Comparison of ENCODE assay signal across 16 cellular contexts in genomic region chr2:240646061-240646899, GRCh38. TPM values are rescaled to one million over a fixed set of nuclear protein-coding genes. Genes with fewer than 3 reads are reported as not detected.
DNase-seq lines count a peak whose midpoint lies in the region; TF ChIP-seq lines count a peak whose summit lies in the region.
"Had no signal": no experiment of that assay in that cellular context is flagged by ENCODE, and none has a peak within 500 bp of the region (broad histone marks: within the 10 kb centered on the region; RNA-seq: fewer than 3 reads in every experiment).

No MANE protein-coding gene starts in this region.

- no peak overlapping the region for H3K4me3 Mint-ChIP-seq in activated T-cell treated with anti-CD3 and anti-CD28 coated beads, Interleukin-2, amount 50 U/mL, for 24 hours
- no peak overlapping the region for H3K4me3 Mint-ChIP-seq in activated T-helper 2 cell treated with anti-CD3 and anti-CD28 coated beads, Interferon-gamma antibody, Interleukin-2, Interleukin-4, amounts not matched to agents 10 μg/mL and 5 μg/mL and 100 μg/mL, durations not matched to agents 14 hours and 24 hours and 36 hours (ENCODE audit: low read depth)
- H3K4me3 Mint-ChIP-seq in osteocyte (ENCODE audit: unreplicated experiment) = no peak overlapping the region
- H3K4me3 Mint-ChIP-seq: activated B cell treated with CpG ODN at 0.5 μM for 24 hours; activated naive CD4-positive, alpha-beta T cell treated with anti-CD3 and anti-CD28 coated beads, Interleukin-2, amount 50 U/mL, for 24 hours had no signal

- H3K27me3 Mint-ChIP-seq in activated T-cell treated with anti-CD3 and anti-CD28 coated beads, Interleukin-2, amount 50 U/mL, for 24 hours = peaks cover 17% of the 10 kb centered on the region
- peaks cover 18% of the 10 kb centered on the region for H3K27me3 Mint-ChIP-seq in activated T-helper 2 cell treated with anti-CD3 and anti-CD28 coated beads, Interferon-gamma antibody, Interleukin-2, Interleukin-4, amounts not matched to agents 10 μg/mL and 5 μg/mL and 100 μg/mL, durations not matched to agents 14 hours and 24 hours and 36 hours (ENCODE audit: low read depth)
- H3K27me3 Mint-ChIP-seq in osteocyte (ENCODE audit: unreplicated experiment) = peaks cover 41% of the 10 kb centered on the region

- intact Hi-C loops in activated T-helper 2 cell treated with anti-CD3 and anti-CD28 coated beads, Interferon-gamma antibody, Interleukin-2, Interleukin-4, amounts not matched to agents 10 μg/mL and 5 μg/mL and 100 μg/mL, durations not matched to agents 14 hours and 24 hours and 36 hours (cut with micrococcal nuclease) = no loop called here
- intact Hi-C loops in testis (cut with DNase I; ENCODE audit: low total_unique reads) = no loop called here

- H3K4me1 Mint-ChIP-seq in activated T-cell treated with anti-CD3 and anti-CD28 coated beads, Interleukin-2, amount 50 U/mL, for 24 hours (ENCODE audit: low read depth) = peaks cover 10% of the 10 kb centered on the region
- peaks cover 5% of the 10 kb centered on the region for H3K4me1 Mint-ChIP-seq in activated T-helper 2 cell treated with anti-CD3 and anti-CD28 coated beads, Interferon-gamma antibody, Interleukin-2, Interleukin-4, amounts not matched to agents 10 μg/mL and 5 μg/mL and 100 μg/mL, durations not matched to agents 14 hours and 24 hours and 36 hours (ENCODE audit: low read depth)
- no peaks in the 10 kb centered on the region for H3K4me1 Mint-ChIP-seq in osteocyte (ENCODE audit: unreplicated experiment)
- H3K4me1 Mint-ChIP-seq: activated B cell treated with CpG ODN at 0.5 μM for 24 hours had no signal

- no peak overlapping the region for H3K27ac ChIP-seq in testis

- WGBS in testis, 2 donors = 88 to 90% methylated on average over 28 to 37 of the region's 37 CpGs

- DNase-seq in activated T-cell treated with anti-CD3 and anti-CD28 coated beads, Interleukin-2, amount 50 U/mL, for 24 hours = peak; percentile 34
- DNase-seq in activated T-cell treated with anti-CD3 and anti-CD28 coated beads for 4 hours (no peak), osteocyte (ENCODE audit: extremely low spot score, unreplicated experiment) (peak; percentile 82), dedifferentiated amniotic fluid mesenchymal stem cell (ENCODE audit: extremely low spot score) (no peak), EL (no peak), testis (no peak)
- DNase-seq in activated T-helper 2 cell treated with anti-CD3 and anti-CD28 coated beads, Interferon-gamma antibody, Interleukin-2, Interleukin-4, amounts not matched to agents 10 μg/mL and 5 μg/mL and 100 μg/mL, durations not matched to agents 14 hours and 24 hours and 36 hours (ENCODE audit: low spot score) = peak; percentile 8
- DNase-seq: activated B cell treated with CpG ODN at 0.5 μM for 24 hours; AML-193; NCI-H1092; NCI-H510A treated with DMSO at 0.1 percent for 48 hours; stimulated activated CD4-positive, alpha-beta T cell treated with anti-CD3 and anti-CD28 coated beads, Interleukin-4, amount 100 ng/mL, for 1 hour; stimulated activated naive CD8-positive, alpha-beta T cell treated with anti-CD3 and anti-CD28 coated beads, Interleukin-15, amount 100 ng/mL, for 72 hours had no signal

- H3K9me3 ChIP-seq in testis = no peaks in the 10 kb centered on the region

- no peaks in the 10 kb centered on the region for H3K36me3 Mint-ChIP-seq in activated T-cell treated with anti-CD3 and anti-CD28 coated beads, Interleukin-2, amount 50 U/mL, for 24 hours (ENCODE audit: low read depth)
- no peaks in the 10 kb centered on the region for H3K36me3 Mint-ChIP-seq in activated T-helper 2 cell treated with anti-CD3 and anti-CD28 coated beads, Interferon-gamma antibody, Interleukin-2, Interleukin-4, amounts not matched to agents 10 μg/mL and 5 μg/mL and 100 μg/mL, durations not matched to agents 14 hours and 24 hours and 36 hours (ENCODE audit: low read depth)
- no peaks in the 10 kb centered on the region for H3K36me3 Mint-ChIP-seq in osteocyte (ENCODE audit: unreplicated experiment)
- H3K36me3 Mint-ChIP-seq: activated naive CD4-positive, alpha-beta T cell treated with anti-CD3 and anti-CD28 coated beads, Interleukin-2, amount 50 U/mL, for 24 hours had no signal

- no peaks in the 10 kb centered on the region for H3K36me3 ChIP-seq in testis (ENCODE audit: low read depth, missing control alignments)

- no peak overlapping the region for H3K4me3 ChIP-seq in testis

- H3K27ac Mint-ChIP-seq in activated T-cell treated with anti-CD3 and anti-CD28 coated beads, Interleukin-2, amount 50 U/mL, for 24 hours = peak overlapping the region; percentile 57
- no peak overlapping the region for H3K27ac Mint-ChIP-seq in activated T-helper 2 cell treated with anti-CD3 and anti-CD28 coated beads, Interferon-gamma antibody, Interleukin-2, Interleukin-4, amounts not matched to agents 10 μg/mL and 5 μg/mL and 100 μg/mL, durations not matched to agents 14 hours and 24 hours and 36 hours
- no peak overlapping the region for H3K27ac Mint-ChIP-seq in osteocyte (ENCODE audit: unreplicated experiment)
- H3K27ac Mint-ChIP-seq: activated B cell treated with CpG ODN at 0.5 μM for 24 hours; activated naive CD4-positive, alpha-beta T cell treated with anti-CD3 and anti-CD28 coated beads, Interleukin-2, amount 50 U/mL, for 24 hours; stimulated activated naive CD8-positive, alpha-beta T cell treated with anti-CD3 and anti-CD28 coated beads, Interleukin-15, amount 100 ng/mL, for 72 hours had no signal

- no peak for TF ChIP-seq POLR2A in testis (IDR thresholded peaks at IDR 0.05)

- no peak for TF ChIP-seq RAD21 in Ishikawa (IDR thresholded peaks at IDR 0.05; ENCODE audit: low read depth)

- H3K9me3 Mint-ChIP-seq in activated T-cell treated with anti-CD3 and anti-CD28 coated beads, Interleukin-2, amount 50 U/mL, for 24 hours = no peaks in the 10 kb centered on the region
- no peaks in the 10 kb centered on the region for H3K9me3 Mint-ChIP-seq in activated T-helper 2 cell treated with anti-CD3 and anti-CD28 coated beads, Interferon-gamma antibody, Interleukin-2, Interleukin-4, amounts not matched to agents 10 μg/mL and 5 μg/mL and 100 μg/mL, durations not matched to agents 14 hours and 24 hours and 36 hours
- no peaks in the 10 kb centered on the region for H3K9me3 Mint-ChIP-seq in osteocyte (ENCODE audit: unreplicated experiment)
- H3K9me3 Mint-ChIP-seq: activated B cell treated with CpG ODN at 0.5 μM for 24 hours; activated naive CD4-positive, alpha-beta T cell treated with anti-CD3 and anti-CD28 coated beads, Interleukin-2, amount 50 U/mL, for 24 hours; stimulated activated naive CD8-positive, alpha-beta T cell treated with anti-CD3 and anti-CD28 coated beads, Interleukin-15, amount 100 ng/mL, for 72 hours had no signal

- TF ChIP-seq CTCF in osteocyte (IDR thresholded peaks at IDR 0.05) (no peak), testis (IDR thresholded peaks at IDR 0.05) (no peak)

- TF ChIP-seq EP300 in Ishikawa (IDR thresholded peaks at IDR 0.05; ENCODE audit: borderline replicate concordance) = no peak

- no peaks in the 10 kb centered on the region for H3K27me3 ChIP-seq in testis

- no peaks in the 10 kb centered on the region for H3K4me1 ChIP-seq in testis

TF ChIP-seq in Ishikawa, 13 proteins besides CTCF, POLR2A, EP300 and RAD21:
- TF ChIP-seq CREB1 (IDR thresholded peaks at IDR 0.05; ENCODE audit: low read depth) (peak; percentile 24; the same call in 1 of the 2 replicates), TEAD4 (IDR thresholded peaks at IDR 0.05) (no peak)

RNA-seq across cellular contexts. Expression of gene GPR35, which starts 21.0 kb away (rescaled TPM):
- total RNA-seq in activated T-helper 2 cell treated with anti-CD3 and anti-CD28 coated beads, Interferon-gamma antibody, Interleukin-2, Interleukin-4, amounts not matched to agents 10 μg/mL and 5 μg/mL and 100 μg/mL, durations not matched to agents 14 hours and 24 hours and 36 hours = 24.9 and 27.4 TPM in 2 replicates
- total RNA-seq in osteocyte (2.5 and 3.6 TPM in 2 replicates), testis (10 to 100 TPM in 1 of 2 donors, 1 to 10 TPM in 1; 9.5 to 11.5 TPM)
- polyA plus RNA-seq in testis (ENCODE audit: insufficient read depth, low read depth, low replicate concordance) = 3.1 TPM

RNA-seq across cellular contexts. Expression of gene AQP12B, which starts 36.4 kb away (rescaled TPM):
- total RNA-seq in activated T-helper 2 cell treated with anti-CD3 and anti-CD28 coated beads, Interferon-gamma antibody, Interleukin-2, Interleukin-4, amounts not matched to agents 10 μg/mL and 5 μg/mL and 100 μg/mL, durations not matched to agents 14 hours and 24 hours and 36 hours = not detected in 2 replicates
- not detected in 2 replicates for total RNA-seq in osteocyte
- total RNA-seq in testis = not detected
- not detected for polyA plus RNA-seq in testis (ENCODE audit: insufficient read depth, low read depth, low replicate concordance)
- total RNA-seq: activated B cell treated with CpG ODN at 0.5 μM for 24 hours, mononuclear cell had no signal

RNA-seq across cellular contexts. Expression of gene AQP12A, which starts 45.4 kb away (rescaled TPM):
- not detected in 2 replicates for total RNA-seq in activated T-helper 2 cell treated with anti-CD3 and anti-CD28 coated beads, Interferon-gamma antibody, Interleukin-2, Interleukin-4, amounts not matched to agents 10 μg/mL and 5 μg/mL and 100 μg/mL, durations not matched to agents 14 hours and 24 hours and 36 hours
- total RNA-seq in osteocyte (not detected in 2 replicates), testis (not detected)
- not detected for polyA plus RNA-seq in testis (ENCODE audit: insufficient read depth, low read depth, low replicate concordance)
- total RNA-seq: activated B cell treated with CpG ODN at 0.5 μM for 24 hours, mononuclear cell had no signal

RNA-seq across cellular contexts. Expression of gene CAPN10, which starts 59.7 kb away (rescaled TPM):
- 49.6 and 51.1 TPM in 2 replicates for total RNA-seq in activated T-helper 2 cell treated with anti-CD3 and anti-CD28 coated beads, Interferon-gamma antibody, Interleukin-2, Interleukin-4, amounts not matched to agents 10 μg/mL and 5 μg/mL and 100 μg/mL, durations not matched to agents 14 hours and 24 hours and 36 hours
- total RNA-seq in osteocyte = 37.7 and 40.3 TPM in 2 replicates
- total RNA-seq in testis = 100 to 1,000 TPM in 1 of 2 donors, 10 to 100 TPM in 1; 66.5 to 104 TPM
- 29.8 TPM for polyA plus RNA-seq in testis (ENCODE audit: insufficient read depth, low read depth, low replicate concordance)

Comparison
In these comparisons a context has a peak if more than half of its experiments do, and no peak if none do; other contexts are left out.
1. DNase-seq: peak in activated T-cell treated with anti-CD3 and anti-CD28 coated beads, Interleukin-2, amount 50 U/mL, for 24 hours (single experiment), activated T-helper 2 cell treated with anti-CD3 and anti-CD28 coated beads, Interferon-gamma antibody, Interleukin-2, Interleukin-4, amounts not matched to agents 10 μg/mL and 5 μg/mL and 100 μg/mL, durations not matched to agents 14 hours and 24 hours and 36 hours (single experiment) and osteocyte (single experiment); none in activated T-cell treated with anti-CD3 and anti-CD28 coated beads for 4 hours (single experiment), dedifferentiated amniotic fluid mesenchymal stem cell (single experiment), EL (single experiment) and testis (single experiment).